36 cellular contexts compared by ENCODE assay signal in genomic region chr3:39915027-39915426, GRCh38.
"Had no signal": no experiment of that assay in that cellular context is flagged by ENCODE, and none has a peak within 500 bp of the region (broad histone marks: within the 10 kb centered on the region; RNA-seq: fewer than 3 reads in every experiment).

No MANE protein-coding gene starts in this region.

- H3K4me1 Mint-ChIP-seq: activated naive CD4-positive, alpha-beta T cell treated with anti-CD3 and anti-CD28 coated beads, Interleukin-2, amount 10 ng/mL, durations not matched to agents 7 days and 5 days; activated naive CD4-positive, alpha-beta T cell treated with anti-CD3 and anti-CD28 coated beads, Interleukin-2, amount 50 U/mL, for 24 hours; activated naive CD8-positive, alpha-beta T cell treated with anti-CD3 and anti-CD28 coated beads for 36 hours; activated naive CD8-positive, alpha-beta T cell treated with anti-CD3 and anti-CD28 coated beads, Interleukin-2, amount 50 U/mL, for 24 hours; activated T-helper 17 cell treated with anti-CD3 and anti-CD28 coated beads, Interleukin-2, amount 50 U/mL, for 72 hours; brain; central memory CD8-positive, alpha-beta T cell had no signal

- H3K27me3 ChIP-seq: adrenal gland, ascending aorta, body of pancreas, brain microvascular endothelial cell, breast epithelium, cardiac muscle cell had no signal

- H3K27ac Mint-ChIP-seq: activated naive CD4-positive, alpha-beta T cell treated with anti-CD3 and anti-CD28 coated beads for 36 hours; activated naive CD4-positive, alpha-beta T cell treated with anti-CD3 and anti-CD28 coated beads, Interleukin-2, amount 10 ng/mL, durations not matched to agents 7 days and 5 days; activated naive CD4-positive, alpha-beta T cell treated with anti-CD3 and anti-CD28 coated beads, Interleukin-2, amount 50 U/mL, for 24 hours; activated naive CD4-positive, alpha-beta T cell treated with anti-CD3 and anti-CD28 coated beads, Interleukin-2, amount 50 U/mL, for 72 hours; activated naive CD8-positive, alpha-beta T cell; activated naive CD8-positive, alpha-beta T cell treated with anti-CD3 and anti-CD28 coated beads for 36 hours; activated naive CD8-positive, alpha-beta T cell treated with anti-CD3 and anti-CD28 coated beads, Interleukin-2, amount 10 ng/mL, durations not matched to agents 7 days and 5 days; activated naive CD8-positive, alpha-beta T cell treated with anti-CD3 and anti-CD28 coated beads, Interleukin-2, amount 50 U/mL, for 24 hours; activated T-cell treated with anti-CD3 and anti-CD28 coated beads, Interleukin-2, amount 50 U/mL, for 72 hours; activated T-helper 1 cell treated with anti-CD3 and anti-CD28 coated beads, Interleukin-12 subunit alpha, Interleukin-12 subunit beta, Interleukin-2, Interleukin-4 antibody, amounts not matched to agents 30 ng/mL and 10 ng/mL and 1 ng/mL, durations not matched to agents 14 hours and 24 hours and 36 hours; activated T-helper 17 cell treated with anti-CD3 and anti-CD28 coated beads, Interleukin-2, amount 50 U/mL, for 72 hours; activated T-helper 2 cell treated with anti-CD3 and anti-CD28 coated beads, Interferon-gamma antibody, Interleukin-2, Interleukin-4, amounts not matched to agents 10 μg/mL and 5 μg/mL and 100 μg/mL, durations not matched to agents 14 hours and 24 hours and 36 hours; brain had no signal

- H3K4me3 ChIP-seq: adrenal gland, ascending aorta, body of pancreas, breast epithelium, cardiac muscle cell had no signal

- H3K36me3 Mint-ChIP-seq: activated naive CD4-positive, alpha-beta T cell treated with anti-CD3 and anti-CD28 coated beads, Interleukin-2, amount 10 ng/mL, durations not matched to agents 7 days and 5 days; activated naive CD4-positive, alpha-beta T cell treated with anti-CD3 and anti-CD28 coated beads, Interleukin-2, amount 50 U/mL, for 24 hours; activated naive CD4-positive, alpha-beta T cell treated with anti-CD3 and anti-CD28 coated beads, Interleukin-2, amount 50 U/mL, for 72 hours; activated naive CD8-positive, alpha-beta T cell; activated naive CD8-positive, alpha-beta T cell treated with anti-CD3 and anti-CD28 coated beads for 36 hours; activated naive CD8-positive, alpha-beta T cell treated with anti-CD3 and anti-CD28 coated beads, Interleukin-2, amount 10 ng/mL, durations not matched to agents 7 days and 5 days; brain had no signal

- ATAC-seq: activated naive CD4-positive, alpha-beta T cell treated with anti-CD3 and anti-CD28 coated beads, Interleukin-2, amount 50 U/mL, for 72 hours; activated naive CD8-positive, alpha-beta T cell treated with anti-CD3 and anti-CD28 coated beads, Interleukin-2, amount 50 U/mL, for 24 hours; activated T-cell treated with anti-CD3 and anti-CD28 coated beads, Interleukin-2, amount 50 U/mL, for 4 hours; activated T-cell treated with anti-CD3 and anti-CD28 coated beads, Interleukin-2, amount 50 U/mL, for 72 hours; activated T-helper 17 cell treated with anti-CD3 and anti-CD28 coated beads, Interleukin-2, amount 50 U/mL, for 72 hours; body of pancreas had no signal

- H3K27me3 Mint-ChIP-seq: activated naive CD4-positive, alpha-beta T cell treated with anti-CD3 and anti-CD28 coated beads, Interleukin-2, amount 10 ng/mL, durations not matched to agents 7 days and 5 days; activated naive CD4-positive, alpha-beta T cell treated with anti-CD3 and anti-CD28 coated beads, Interleukin-2, amount 50 U/mL, for 24 hours; activated naive CD8-positive, alpha-beta T cell treated with anti-CD3 and anti-CD28 coated beads for 36 hours; activated naive CD8-positive, alpha-beta T cell treated with anti-CD3 and anti-CD28 coated beads, Interleukin-2, amount 10 ng/mL, durations not matched to agents 7 days and 5 days; activated T-helper 17 cell treated with anti-CD3 and anti-CD28 coated beads, Interleukin-2, amount 50 U/mL, for 72 hours; brain; central memory CD8-positive, alpha-beta T cell had no signal

- H3K27ac ChIP-seq: adrenal gland, ascending aorta, body of pancreas, brain microvascular endothelial cell, breast epithelium, cardiac muscle cell had no signal

- H3K36me3 ChIP-seq: adrenal gland, ascending aorta, brain microvascular endothelial cell, breast epithelium, cardiac muscle cell had no signal

- H3K9me3 ChIP-seq: adrenal gland, ascending aorta, body of pancreas, breast epithelium had no signal

- H3K4me1 ChIP-seq: breast epithelium had no signal

- H3K4me3 Mint-ChIP-seq: activated naive CD4-positive, alpha-beta T cell treated with anti-CD3 and anti-CD28 coated beads for 36 hours; activated naive CD4-positive, alpha-beta T cell treated with anti-CD3 and anti-CD28 coated beads, Interleukin-2, amount 10 ng/mL, durations not matched to agents 7 days and 5 days; activated naive CD4-positive, alpha-beta T cell treated with anti-CD3 and anti-CD28 coated beads, Interleukin-2, amount 50 U/mL, for 24 hours; activated naive CD8-positive, alpha-beta T cell; activated naive CD8-positive, alpha-beta T cell treated with anti-CD3 and anti-CD28 coated beads for 36 hours; activated naive CD8-positive, alpha-beta T cell treated with anti-CD3 and anti-CD28 coated beads, Interleukin-2, amount 10 ng/mL, durations not matched to agents 7 days and 5 days; activated naive CD8-positive, alpha-beta T cell treated with anti-CD3 and anti-CD28 coated beads, Interleukin-2, amount 50 U/mL, for 24 hours; activated T-cell treated with anti-CD3 and anti-CD28 coated beads, Interleukin-2, amount 50 U/mL, for 4 hours; activated T-cell treated with anti-CD3 and anti-CD28 coated beads, Interleukin-2, amount 50 U/mL, for 72 hours; activated T-helper 1 cell treated with anti-CD3 and anti-CD28 coated beads, Interleukin-12 subunit alpha, Interleukin-12 subunit beta, Interleukin-2, Interleukin-4 antibody, amounts not matched to agents 30 ng/mL and 10 ng/mL and 1 ng/mL, durations not matched to agents 14 hours and 24 hours and 36 hours; activated T-helper 17 cell treated with anti-CD3 and anti-CD28 coated beads, Interleukin-2, amount 50 U/mL, for 72 hours; brain; central memory CD8-positive, alpha-beta T cell had no signal

- H3K9me3 Mint-ChIP-seq: activated naive CD4-positive, alpha-beta T cell treated with anti-CD3 and anti-CD28 coated beads for 36 hours; activated naive CD4-positive, alpha-beta T cell treated with anti-CD3 and anti-CD28 coated beads, Interleukin-2, amount 10 ng/mL, durations not matched to agents 7 days and 5 days; activated naive CD4-positive, alpha-beta T cell treated with anti-CD3 and anti-CD28 coated beads, Interleukin-2, amount 50 U/mL, for 24 hours; activated naive CD4-positive, alpha-beta T cell treated with anti-CD3 and anti-CD28 coated beads, Interleukin-2, amount 50 U/mL, for 72 hours; activated naive CD8-positive, alpha-beta T cell treated with anti-CD3 and anti-CD28 coated beads for 36 hours; activated naive CD8-positive, alpha-beta T cell treated with anti-CD3 and anti-CD28 coated beads, Interleukin-2, amount 10 ng/mL, durations not matched to agents 7 days and 5 days; activated naive CD8-positive, alpha-beta T cell treated with anti-CD3 and anti-CD28 coated beads, Interleukin-2, amount 50 U/mL, for 24 hours; activated T-cell treated with anti-CD3 and anti-CD28 coated beads, Interleukin-2, amount 50 U/mL, for 4 hours; activated T-cell treated with anti-CD3 and anti-CD28 coated beads, Interleukin-2, amount 50 U/mL, for 72 hours; activated T-helper 1 cell treated with anti-CD3 and anti-CD28 coated beads, Interleukin-12 subunit alpha, Interleukin-12 subunit beta, Interleukin-2, Interleukin-4 antibody, amounts not matched to agents 30 ng/mL and 10 ng/mL and 1 ng/mL, durations not matched to agents 14 hours and 24 hours and 36 hours; activated T-helper 17 cell treated with anti-CD3 and anti-CD28 coated beads, Interleukin-2, amount 50 U/mL, for 72 hours; activated T-helper 2 cell treated with anti-CD3 and anti-CD28 coated beads, Interferon-gamma antibody, Interleukin-2, Interleukin-4, amounts not matched to agents 10 μg/mL and 5 μg/mL and 100 μg/mL, durations not matched to agents 14 hours and 24 hours and 36 hours; brain; central memory CD8-positive, alpha-beta T cell had no signal

- DNase-seq: activated effector memory CD4-positive, alpha-beta T cell treated with anti-CD3 and anti-CD28 coated beads, Interleukin-2, amount 50 U/mL, for 16 hours; activated effector memory CD4-positive, alpha-beta T cell treated with Interleukin-2 at 50 U/mL for 16 hours; activated gamma-delta T cell; activated gamma-delta T cell treated with Interleukin-2 at 50 U/mL for 16 hours; activated naive CD4-positive, alpha-beta T cell; activated naive CD4-positive, alpha-beta T cell treated with anti-CD3 and anti-CD28 coated beads for 36 hours; activated naive CD4-positive, alpha-beta T cell treated with anti-CD3 and anti-CD28 coated beads, Interleukin-2, amount 10 ng/mL, durations not matched to agents 7 days and 5 days; activated naive CD4-positive, alpha-beta T cell treated with anti-CD3 and anti-CD28 coated beads, Interleukin-2, amount 50 U/mL, for 16 hours; activated naive CD4-positive, alpha-beta T cell treated with Interleukin-2 at 50 U/mL for 16 hours; activated naive CD8-positive, alpha-beta T cell treated with anti-CD3 and anti-CD28 coated beads for 36 hours; activated naive CD8-positive, alpha-beta T cell treated with anti-CD3 and anti-CD28 coated beads, Interleukin-2, amount 10 ng/mL, durations not matched to agents 7 days and 5 days; activated naive CD8-positive, alpha-beta T cell treated with anti-CD3 and anti-CD28 coated beads, Interleukin-2, amount 50 U/mL, for 24 hours; activated T-cell treated with anti-CD3 and anti-CD28 coated beads, Interleukin-2, amount 50 U/mL, for 4 hours; activated T-cell treated with anti-CD3 and anti-CD28 coated beads, Interleukin-2, amount 50 U/mL, for 48 hours; activated T-cell treated with anti-CD3 and anti-CD28 coated beads, Interleukin-2, amount 50 U/mL, for 72 hours; adrenal gland; amniotic stem cell; amygdala; anterior cingulate cortex; aorta; body of pancreas; brain microvascular endothelial cell; caudate nucleus; central memory CD4-positive, alpha-beta T cell; cerebellar nuclear complex had no signal
